In the genomic region with DNA sequence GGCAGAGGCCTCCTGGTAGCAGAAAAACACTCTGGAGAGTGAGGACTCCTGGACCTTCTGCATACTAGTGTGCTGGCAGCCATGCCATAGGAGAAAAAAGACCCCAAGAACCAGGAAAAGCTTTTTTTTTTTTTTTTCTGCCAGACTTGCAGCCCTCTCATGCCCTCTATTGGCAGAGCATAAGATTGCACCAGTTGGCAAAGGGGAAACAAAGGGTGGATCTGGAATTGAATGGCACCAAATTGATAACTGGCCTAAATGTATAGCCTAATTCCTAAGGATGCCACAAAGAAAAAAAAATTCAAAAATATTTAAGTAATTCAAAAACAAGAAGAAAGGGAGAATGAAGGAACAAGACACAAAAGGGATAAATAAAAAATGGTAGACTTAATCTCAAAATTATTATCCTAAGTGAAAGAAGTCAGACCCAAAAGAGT, we compare ENCODE assay signal across 8 cellular contexts.
DNase-seq lines count a peak whose midpoint lies in the region; TF ChIP-seq lines count a peak whose summit lies in the region.

No MANE protein-coding gene starts in this region.

- peak; percentile 31 for DNase-seq in activated naive CD4-positive, alpha-beta T cell treated with anti-CD3 and anti-CD28 coated beads, Interleukin-2, amount 10 ng/mL, durations not matched to agents 7 days and 5 days
- no peak for DNase-seq in activated naive CD4-positive, alpha-beta T cell treated with anti-CD3 and anti-CD28 coated beads, Interleukin-2, amount 50 U/mL, for 16 hours
- DNase-seq in MM.1S (no peak), cardiac fibroblast (ENCODE audit: low read depth in 2 of 2) (peak; percentile 29 to 39), NCI-H2107 (lab: John Stamatoyannopoulos, UW) (no peak), dedifferentiated amniotic fluid mesenchymal stem cell (ENCODE audit: extremely low spot score) (no peak), immature natural killer cell (no peak)

- H2AFZ ChIP-seq in MM.1S (ENCODE audit: low read length), result no peak overlapping the region
- no peak overlapping the region for H2AFZ ChIP-seq in parathyroid adenoma

- no peaks in the 10 kb centered on the region for H3K4me1 ChIP-seq in MM.1S (ENCODE audit: low read length)
- H3K4me1 ChIP-seq in parathyroid adenoma, result no peaks in the 10 kb centered on the region

- no peaks in the 10 kb centered on the region for H3K9me3 ChIP-seq in MM.1S (replicated peaks; ENCODE audit: insufficient read depth, low read length)
- H3K9me3 ChIP-seq in parathyroid adenoma (ENCODE audit: control insufficient read depth, low read length), result no peaks in the 10 kb centered on the region

- CTCF ChIA-PET in activated naive CD4-positive, alpha-beta T cell treated with anti-CD3 and anti-CD28 coated beads, Interleukin-2, amount 10 ng/mL, durations not matched to agents 7 days and 5 days (lab: Charles Lee), result interaction anchor here (0.6 to 1.0 kb wide), 5 partner anchors 9 to 1127 kb away, joined by 3 to 4 read pairs (median 3); no protein-coding TSS in a partner anchor

- H3K4me2 ChIP-seq in MM.1S (ENCODE audit: low read depth, low read length), result no peak overlapping the region
- no peak overlapping the region for H3K4me2 ChIP-seq in parathyroid adenoma (ENCODE audit: low read length)

- H3K4me1 Mint-ChIP-seq in activated naive CD4-positive, alpha-beta T cell treated with anti-CD3 and anti-CD28 coated beads, Interleukin-2, amount 10 ng/mL, durations not matched to agents 7 days and 5 days, result no peaks in the 10 kb centered on the region
- no peaks in the 10 kb centered on the region for H3K4me1 Mint-ChIP-seq in immature natural killer cell

- H3F3A ChIP-seq in MM.1S (ENCODE audit: insufficient read depth, low read length), result no peaks in the 10 kb centered on the region

- peaks cover 6% of the 10 kb centered on the region for H3K9me3 Mint-ChIP-seq in activated naive CD4-positive, alpha-beta T cell treated with anti-CD3 and anti-CD28 coated beads, Interleukin-2, amount 10 ng/mL, durations not matched to agents 7 days and 5 days
- H3K9me3 Mint-ChIP-seq in immature natural killer cell, result peaks cover 4 to 12% (median 8%) of the 10 kb centered on the region in 6 donors

- H4K20me1 ChIP-seq in MM.1S (ENCODE audit: insufficient read depth, low read length), result no peaks in the 10 kb centered on the region

- TF ChIP-seq CTCF in MM.1S (IDR thresholded peaks at IDR 0.05; ENCODE audit: low read length), result peak; percentile 83
- TF ChIP-seq CTCF in cardiac fibroblast (IDR thresholded peaks at IDR 0.05; ENCODE audit: low read depth, low read length), result peak; percentile 78
- TF ChIP-seq CTCF in parathyroid adenoma (IDR thresholded peaks at IDR 0.05), result peak; percentile 13

- H3K79me2 ChIP-seq in MM.1S (ENCODE audit: low read length) (no peaks in the 10 kb centered on the region), parathyroid adenoma (no peaks in the 10 kb centered on the region)

- no peak overlapping the region for H3K27ac ChIP-seq in MM.1S (ENCODE audit: low read length)
- no peak overlapping the region for H3K27ac ChIP-seq in parathyroid adenoma

- no peaks in the 10 kb centered on the region for H3K9me2 ChIP-seq in MM.1S (replicated peaks; ENCODE audit: insufficient read depth, low read length)

- no peaks in the 10 kb centered on the region for H3K36me3 Mint-ChIP-seq in activated naive CD4-positive, alpha-beta T cell treated with anti-CD3 and anti-CD28 coated beads, Interleukin-2, amount 10 ng/mL, durations not matched to agents 7 days and 5 days
- H3K36me3 Mint-ChIP-seq in immature natural killer cell, result no peaks in the 10 kb centered on the region

- no peaks in the 10 kb centered on the region for H3K27me3 Mint-ChIP-seq in activated naive CD4-positive, alpha-beta T cell treated with anti-CD3 and anti-CD28 coated beads, Interleukin-2, amount 10 ng/mL, durations not matched to agents 7 days and 5 days
- peaks cover 2 to 4% (median 3%) of the 10 kb centered on the region in 3 donors for H3K27me3 Mint-ChIP-seq in immature natural killer cell (ENCODE audit: low read depth in 3 of 3)

- no peak overlapping the region for H3K9ac ChIP-seq in MM.1S (ENCODE audit: low read length)
- H3K9ac ChIP-seq in parathyroid adenoma, result no peak overlapping the region

- no peak overlapping the region for H3K4me3 Mint-ChIP-seq in activated naive CD4-positive, alpha-beta T cell treated with anti-CD3 and anti-CD28 coated beads, Interleukin-2, amount 10 ng/mL, durations not matched to agents 7 days and 5 days
- H3K4me3 Mint-ChIP-seq in immature natural killer cell, result no peak overlapping the region

- H3K27ac Mint-ChIP-seq in activated naive CD4-positive, alpha-beta T cell treated with anti-CD3 and anti-CD28 coated beads, Interleukin-2, amount 10 ng/mL, durations not matched to agents 7 days and 5 days, result no peak overlapping the region
- H3K27ac Mint-ChIP-seq in immature natural killer cell, result no peak overlapping the region

- no peaks in the 10 kb centered on the region for H3K36me3 ChIP-seq in MM.1S (replicated peaks; ENCODE audit: insufficient read depth, low read length)
- no peaks in the 10 kb centered on the region for H3K36me3 ChIP-seq in parathyroid adenoma (ENCODE audit: control insufficient read depth, insufficient read depth, low read length)

- H3K27me3 ChIP-seq in MM.1S (replicated peaks; ENCODE audit: insufficient read depth, low read length) (no peaks in the 10 kb centered on the region), parathyroid adenoma (ENCODE audit: control insufficient read depth, insufficient read depth, low read length) (no peaks in the 10 kb centered on the region)

- H3K4me3 ChIP-seq in MM.1S (ENCODE audit: low read length) (no peak overlapping the region), cardiac fibroblast (replicated peaks in 1 of 2; ENCODE audit: low read depth in 2 of 2, low read length in 2 of 2) (no peak overlapping the region), parathyroid adenoma (ENCODE audit: low read depth, low read length) (no peak overlapping the region)

Comparison
In these comparisons a context has a peak if more than half of its experiments do, and no peak if none do; other contexts are left out.
1. DNase-seq: peak in activated naive CD4-positive, alpha-beta T cell treated with anti-CD3 and anti-CD28 coated beads, Interleukin-2, amount 10 ng/mL, durations not matched to agents 7 days and 5 days (single experiment) and cardiac fibroblast (2 of 2); none in activated naive CD4-positive, alpha-beta T cell treated with anti-CD3 and anti-CD28 coated beads, Interleukin-2, amount 50 U/mL, for 16 hours (single experiment), MM.1S (single experiment), NCI-H2107 (single experiment), dedifferentiated amniotic fluid mesenchymal stem cell (single experiment) and immature natural killer cell (0 of 3).
2. CTCF ChIP-seq: peak in every context shown above with its lines; median percentile 83 in MM.1S; 78 in cardiac fibroblast; 13 in parathyroid adenoma.